ENCODE assay signal across 8 cellular contexts in genomic region chr2:175309799-175310198, GRCh38.
DNase-seq lines count a peak whose midpoint lies in the region; ATAC-seq, FAIRE-seq and TF ChIP-seq lines count a peak whose summit lies in the region.

No MANE protein-coding gene starts in this region.

- H3K4me3 ChIP-seq in astrocyte of the spinal cord (ENCODE audit: low read depth, low read length) (no peak overlapping the region), pancreas (no peak overlapping the region)

- H3K36me3 ChIP-seq in pancreas, result no peaks in the 10 kb centered on the region

- intact Hi-C loops in pancreas (cut with DNase I), result no loop called here

- TF ChIP-seq CTCF in astrocyte of the spinal cord (IDR thresholded peaks at IDR 0.05; ENCODE audit: low read depth, low read length) (peak; percentile 42), pancreas (IDR thresholded peaks at IDR 0.05) (no peak)

- H3K9me3 ChIP-seq in pancreas, result no peaks in the 10 kb centered on the region

- FAIRE-seq in pancreas (lab: Jason Lieb, UNC), result no peak

- H3K27ac ChIP-seq in pancreas, result no peak overlapping the region

- DNase-seq in COLO668 (lab: John Stamatoyannopoulos, UW; ENCODE audit: unreplicated experiment) (peak; percentile 30), NCI-H2081 (lab: John Stamatoyannopoulos, UW) (peak; percentile 55 to 75), astrocyte of the spinal cord (ENCODE audit: low read depth, low spot score) (peak; percentile 5), myocyte (ENCODE audit: low read depth) (peak; percentile 6), pancreas (no peak)
- DNase-seq in stimulated activated naive CD4-positive, alpha-beta T cell (lab: John Stamatoyannopoulos, UW), result no peak

- H3K4me1 ChIP-seq in pancreas, result no peaks in the 10 kb centered on the region

- WGBS in pancreas, 2 donors, result 42 to 59% methylated on average over 3 of the region's 3 CpGs

- H3K27me3 ChIP-seq in pancreas, result no peaks in the 10 kb centered on the region

- ATAC-seq in GM19324 (IDR thresholded peaks at IDR 0.05; ENCODE audit: low FRiP score, unreplicated experiment), result peak; percentile 44
- no peak for ATAC-seq in pancreas
- ATAC-seq in GM19395 (IDR thresholded peaks at IDR 0.05; ENCODE audit: unreplicated experiment), result no peak

- in situ Hi-C loops in astrocyte of the spinal cord (cut with HindIII; ENCODE audit: low sequenced_read_pairs), result no loop called here

Comparison
In these comparisons a context has a peak if more than half of its experiments do, and no peak if none do; other contexts are left out.
1. DNase-seq: peak in COLO668 (single experiment), NCI-H2081 (2 of 2), astrocyte of the spinal cord (single experiment) and myocyte (single experiment); none in pancreas (0 of 6) and stimulated activated naive CD4-positive, alpha-beta T cell (0 of 6).